Comparison of ENCODE assay signal across 1 cellular context in the genomic region with DNA sequence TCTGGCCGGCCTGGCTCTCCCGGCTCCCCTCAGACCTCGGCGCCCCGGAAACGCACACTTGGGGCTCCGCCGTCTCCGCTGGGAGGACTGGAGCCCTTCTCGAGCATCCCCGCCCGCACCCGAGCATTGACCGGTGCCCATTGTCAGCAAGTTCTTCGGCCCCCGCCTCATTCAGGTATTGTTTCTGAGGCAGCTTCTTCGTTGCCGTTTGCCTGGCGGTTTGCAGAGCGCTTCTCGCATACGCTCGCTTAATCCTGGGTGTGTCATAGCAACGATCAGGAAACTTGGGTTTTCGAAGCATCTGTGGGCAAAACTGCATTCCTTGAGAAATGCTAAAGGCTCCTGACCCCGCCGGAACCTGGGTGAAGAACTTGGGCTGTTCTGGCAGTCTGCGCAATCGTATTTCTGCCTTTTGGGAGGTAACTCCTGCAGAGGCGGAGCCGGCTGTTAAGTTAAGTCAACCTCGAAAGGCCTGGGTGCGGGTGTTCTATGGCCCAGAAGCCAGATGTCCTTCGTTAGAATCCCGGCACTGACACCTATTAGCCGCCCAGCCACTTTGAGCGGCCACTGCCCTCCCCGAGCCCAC.
TF ChIP-seq lines count a peak whose summit lies in the region.

No MANE protein-coding gene starts in this region.

TF ChIP-seq in HepG2, 621 proteins besides CTCF, POLR2A, EP300 and RAD21 (continued from another document):
- TF ChIP-seq ZNF589 (CRISPR knock-in tag; conservative IDR thresholded peaks at IDR 0.05) (0 out of 2 replicates have a peak, but pooled peaks have one; percentile 21), SAP130 (CRISPR knock-in tag; IDR thresholded peaks at IDR 0.05; ENCODE audit: low read depth) (peak; percentile 56), SP5 (CRISPR knock-in tag; IDR thresholded peaks at IDR 0.05; ENCODE audit: borderline replicate concordance, low read depth) (no peak), SRSF4 (IDR thresholded peaks at IDR 0.05; ENCODE audit: low read depth, low read length, poor library complexity, severe bottlenecking) (no peak), NONO (IDR thresholded peaks at IDR 0.05) (no peak), NONO (CRISPR knock-in tag; conservative IDR thresholded peaks at IDR 0.05) (0 out of 2 replicates have a peak, but pooled peaks have one; percentile 12)
- TF ChIP-seq, protein P1, sequence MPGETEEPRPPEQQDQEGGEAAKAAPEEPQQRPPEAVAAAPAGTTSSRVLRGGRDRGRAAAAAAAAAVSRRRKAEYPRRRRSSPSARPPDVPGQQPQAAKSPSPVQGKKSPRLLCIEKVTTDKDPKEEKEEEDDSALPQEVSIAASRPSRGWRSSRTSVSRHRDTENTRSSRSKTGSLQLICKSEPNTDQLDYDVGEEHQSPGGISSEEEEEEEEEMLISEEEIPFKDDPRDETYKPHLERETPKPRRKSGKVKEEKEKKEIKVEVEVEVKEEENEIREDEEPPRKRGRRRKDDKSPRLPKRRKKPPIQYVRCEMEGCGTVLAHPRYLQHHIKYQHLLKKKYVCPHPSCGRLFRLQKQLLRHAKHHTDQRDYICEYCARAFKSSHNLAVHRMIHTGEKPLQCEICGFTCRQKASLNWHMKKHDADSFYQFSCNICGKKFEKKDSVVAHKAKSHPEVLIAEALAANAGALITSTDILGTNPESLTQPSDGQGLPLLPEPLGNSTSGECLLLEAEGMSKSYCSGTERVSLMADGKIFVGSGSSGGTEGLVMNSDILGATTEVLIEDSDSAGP (CRISPR knock-in tag; IDR thresholded peaks at IDR 0.05; ENCODE audit: borderline replicate concordance), result 0 out of 2 replicates have a peak, but pooled peaks have one; percentile 32
- TF ChIP-seq, protein P2, sequence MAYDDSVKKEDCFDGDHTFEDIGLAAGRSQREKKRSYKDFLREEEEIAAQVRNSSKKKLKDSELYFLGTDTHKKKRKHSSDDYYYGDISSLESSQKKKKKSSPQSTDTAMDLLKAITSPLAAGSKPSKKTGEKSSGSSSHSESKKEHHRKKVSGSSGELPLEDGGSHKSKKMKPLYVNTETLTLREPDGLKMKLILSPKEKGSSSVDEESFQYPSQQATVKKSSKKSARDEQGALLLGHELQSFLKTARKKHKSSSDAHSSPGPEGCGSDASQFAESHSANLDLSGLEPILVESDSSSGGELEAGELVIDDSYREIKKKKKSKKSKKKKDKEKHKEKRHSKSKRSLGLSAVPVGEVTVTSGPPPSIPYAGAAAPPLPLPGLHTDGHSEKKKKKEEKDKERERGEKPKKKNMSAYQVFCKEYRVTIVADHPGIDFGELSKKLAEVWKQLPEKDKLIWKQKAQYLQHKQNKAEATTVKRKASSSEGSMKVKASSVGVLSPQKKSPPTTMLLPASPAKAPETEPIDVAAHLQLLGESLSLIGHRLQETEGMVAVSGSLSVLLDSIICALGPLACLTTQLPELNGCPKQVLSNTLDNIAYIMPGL (CRISPR knock-in tag; IDR thresholded peaks at IDR 0.05; ENCODE audit: borderline replicate concordance in 1 of 2, low read depth in 1 of 2), result peak in 1 of 2 experiments; percentile 38; a peak in 1 of 4 replicates
- TF ChIP-seq, protein P3, sequence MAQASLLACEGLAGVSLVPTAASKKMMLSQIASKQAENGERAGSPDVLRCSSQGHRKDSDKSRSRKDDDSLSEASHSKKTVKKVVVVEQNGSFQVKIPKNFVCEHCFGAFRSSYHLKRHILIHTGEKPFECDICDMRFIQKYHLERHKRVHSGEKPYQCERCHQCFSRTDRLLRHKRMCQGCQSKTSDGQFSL (CRISPR knock-in tag; IDR thresholded peaks at IDR 0.05), result no peak
- TF ChIP-seq, protein P4, sequence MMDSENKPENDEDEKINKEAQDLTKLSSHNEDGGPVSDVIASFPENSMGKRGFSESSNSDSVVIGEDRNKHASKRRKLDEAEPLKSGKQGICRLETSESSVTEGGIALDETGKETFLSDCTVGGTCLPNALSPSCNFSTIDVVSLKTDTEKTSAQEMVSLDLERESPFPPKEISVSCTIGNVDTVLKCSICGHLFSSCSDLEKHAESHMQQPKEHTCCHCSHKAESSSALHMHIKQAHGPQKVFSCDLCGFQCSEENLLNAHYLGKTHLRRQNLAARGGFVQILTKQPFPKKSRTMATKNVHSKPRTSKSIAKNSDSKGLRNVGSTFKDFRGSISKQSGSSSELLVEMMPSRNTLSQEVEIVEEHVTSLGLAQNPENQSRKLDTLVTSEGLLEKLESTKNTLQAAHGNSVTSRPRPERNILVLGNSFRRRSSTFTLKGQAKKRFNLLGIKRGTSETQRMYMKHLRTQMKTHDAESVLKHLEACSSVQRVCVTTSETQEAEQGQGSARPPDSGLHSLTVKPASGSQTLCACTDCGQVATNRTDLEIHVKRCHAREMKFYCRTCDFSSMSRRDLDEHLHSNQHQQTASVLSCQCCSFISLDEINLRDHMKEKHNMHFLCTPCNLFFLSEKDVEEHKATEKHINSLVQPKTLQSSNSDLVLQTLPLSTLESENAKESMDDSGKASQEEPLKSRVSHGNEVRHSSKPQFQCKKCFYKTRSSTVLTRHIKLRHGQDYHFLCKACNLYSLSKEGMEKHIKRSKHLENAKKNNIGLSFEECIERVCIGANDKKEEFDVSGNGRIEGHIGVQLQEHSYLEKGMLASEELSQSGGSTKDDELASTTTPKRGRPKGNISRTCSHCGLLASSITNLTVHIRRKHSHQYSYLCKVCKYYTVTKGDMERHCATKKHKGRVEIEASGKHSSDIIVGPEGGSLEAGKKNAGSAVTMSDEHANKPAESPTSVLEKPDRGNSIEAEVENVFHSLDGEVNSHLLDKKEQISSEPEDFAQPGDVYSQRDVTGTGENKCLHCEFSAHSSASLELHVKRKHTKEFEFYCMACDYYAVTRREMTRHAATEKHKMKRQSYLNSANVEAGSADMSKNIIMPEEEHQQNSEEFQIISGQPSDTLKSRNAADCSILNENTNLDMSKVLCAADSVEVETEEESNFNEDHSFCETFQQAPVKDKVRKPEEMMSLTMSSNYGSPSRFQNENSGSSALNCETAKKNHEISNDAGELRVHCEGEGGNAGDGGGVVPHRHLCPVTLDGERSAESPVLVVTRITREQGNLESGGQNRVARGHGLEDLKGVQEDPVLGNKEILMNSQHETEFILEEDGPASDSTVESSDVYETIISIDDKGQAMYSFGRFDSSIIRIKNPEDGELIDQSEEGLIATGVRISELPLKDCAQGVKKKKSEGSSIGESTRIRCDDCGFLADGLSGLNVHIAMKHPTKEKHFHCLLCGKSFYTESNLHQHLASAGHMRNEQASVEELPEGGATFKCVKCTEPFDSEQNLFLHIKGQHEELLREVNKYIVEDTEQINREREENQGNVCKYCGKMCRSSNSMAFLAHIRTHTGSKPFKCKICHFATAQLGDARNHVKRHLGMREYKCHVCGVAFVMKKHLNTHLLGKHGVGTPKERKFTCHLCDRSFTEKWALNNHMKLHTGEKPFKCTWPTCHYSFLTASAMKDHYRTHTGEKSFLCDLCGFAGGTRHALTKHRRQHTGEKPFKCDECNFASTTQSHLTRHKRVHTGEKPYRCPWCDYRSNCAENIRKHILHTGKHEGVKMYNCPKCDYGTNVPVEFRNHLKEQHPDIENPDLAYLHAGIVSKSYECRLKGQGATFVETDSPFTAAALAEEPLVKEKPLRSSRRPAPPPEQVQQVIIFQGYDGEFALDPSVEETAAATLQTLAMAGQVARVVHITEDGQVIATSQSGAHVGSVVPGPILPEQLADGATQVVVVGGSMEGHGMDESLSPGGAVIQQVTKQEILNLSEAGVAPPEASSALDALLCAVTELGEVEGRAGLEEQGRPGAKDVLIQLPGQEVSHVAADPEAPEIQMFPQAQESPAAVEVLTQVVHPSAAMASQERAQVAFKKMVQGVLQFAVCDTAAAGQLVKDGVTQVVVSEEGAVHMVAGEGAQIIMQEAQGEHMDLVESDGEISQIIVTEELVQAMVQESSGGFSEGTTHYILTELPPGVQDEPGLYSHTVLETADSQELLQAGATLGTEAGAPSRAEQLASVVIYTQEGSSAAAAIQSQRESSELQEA (CRISPR knock-in tag; IDR thresholded peaks at IDR 0.05; ENCODE audit: not compliant biosample characterization), result peak; percentile 8
- TF ChIP-seq, protein P5, sequence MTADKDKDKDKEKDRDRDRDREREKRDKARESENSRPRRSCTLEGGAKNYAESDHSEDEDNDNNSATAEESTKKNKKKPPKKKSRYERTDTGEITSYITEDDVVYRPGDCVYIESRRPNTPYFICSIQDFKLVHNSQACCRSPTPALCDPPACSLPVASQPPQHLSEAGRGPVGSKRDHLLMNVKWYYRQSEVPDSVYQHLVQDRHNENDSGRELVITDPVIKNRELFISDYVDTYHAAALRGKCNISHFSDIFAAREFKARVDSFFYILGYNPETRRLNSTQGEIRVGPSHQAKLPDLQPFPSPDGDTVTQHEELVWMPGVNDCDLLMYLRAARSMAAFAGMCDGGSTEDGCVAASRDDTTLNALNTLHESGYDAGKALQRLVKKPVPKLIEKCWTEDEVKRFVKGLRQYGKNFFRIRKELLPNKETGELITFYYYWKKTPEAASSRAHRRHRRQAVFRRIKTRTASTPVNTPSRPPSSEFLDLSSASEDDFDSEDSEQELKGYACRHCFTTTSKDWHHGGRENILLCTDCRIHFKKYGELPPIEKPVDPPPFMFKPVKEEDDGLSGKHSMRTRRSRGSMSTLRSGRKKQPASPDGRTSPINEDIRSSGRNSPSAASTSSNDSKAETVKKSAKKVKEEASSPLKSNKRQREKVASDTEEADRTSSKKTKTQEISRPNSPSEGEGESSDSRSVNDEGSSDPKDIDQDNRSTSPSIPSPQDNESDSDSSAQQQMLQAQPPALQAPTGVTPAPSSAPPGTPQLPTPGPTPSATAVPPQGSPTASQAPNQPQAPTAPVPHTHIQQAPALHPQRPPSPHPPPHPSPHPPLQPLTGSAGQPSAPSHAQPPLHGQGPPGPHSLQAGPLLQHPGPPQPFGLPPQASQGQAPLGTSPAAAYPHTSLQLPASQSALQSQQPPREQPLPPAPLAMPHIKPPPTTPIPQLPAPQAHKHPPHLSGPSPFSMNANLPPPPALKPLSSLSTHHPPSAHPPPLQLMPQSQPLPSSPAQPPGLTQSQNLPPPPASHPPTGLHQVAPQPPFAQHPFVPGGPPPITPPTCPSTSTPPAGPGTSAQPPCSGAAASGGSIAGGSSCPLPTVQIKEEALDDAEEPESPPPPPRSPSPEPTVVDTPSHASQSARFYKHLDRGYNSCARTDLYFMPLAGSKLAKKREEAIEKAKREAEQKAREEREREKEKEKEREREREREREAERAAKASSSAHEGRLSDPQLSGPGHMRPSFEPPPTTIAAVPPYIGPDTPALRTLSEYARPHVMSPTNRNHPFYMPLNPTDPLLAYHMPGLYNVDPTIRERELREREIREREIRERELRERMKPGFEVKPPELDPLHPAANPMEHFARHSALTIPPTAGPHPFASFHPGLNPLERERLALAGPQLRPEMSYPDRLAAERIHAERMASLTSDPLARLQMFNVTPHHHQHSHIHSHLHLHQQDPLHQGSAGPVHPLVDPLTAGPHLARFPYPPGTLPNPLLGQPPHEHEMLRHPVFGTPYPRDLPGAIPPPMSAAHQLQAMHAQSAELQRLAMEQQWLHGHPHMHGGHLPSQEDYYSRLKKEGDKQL (CRISPR knock-in tag; IDR thresholded peaks at IDR 0.05; ENCODE audit: low read depth), result no peak
- TF ChIP-seq, protein P6, sequence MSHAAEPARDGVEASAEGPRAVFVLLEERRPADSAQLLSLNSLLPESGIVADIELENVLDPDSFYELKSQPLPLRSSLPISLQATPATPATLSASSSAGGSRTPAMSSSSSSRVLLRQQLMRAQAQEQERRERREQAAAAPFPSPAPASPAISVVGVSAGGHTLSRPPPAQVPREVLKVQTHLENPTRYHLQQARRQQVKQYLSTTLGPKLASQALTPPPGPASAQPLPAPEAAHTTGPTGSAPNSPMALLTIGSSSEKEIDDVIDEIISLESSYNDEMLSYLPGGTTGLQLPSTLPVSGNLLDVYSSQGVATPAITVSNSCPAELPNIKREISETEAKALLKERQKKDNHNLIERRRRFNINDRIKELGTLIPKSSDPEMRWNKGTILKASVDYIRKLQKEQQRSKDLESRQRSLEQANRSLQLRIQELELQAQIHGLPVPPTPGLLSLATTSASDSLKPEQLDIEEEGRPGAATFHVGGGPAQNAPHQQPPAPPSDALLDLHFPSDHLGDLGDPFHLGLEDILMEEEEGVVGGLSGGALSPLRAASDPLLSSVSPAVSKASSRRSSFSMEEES (CRISPR knock-in tag; IDR thresholded peaks at IDR 0.05), result no peak
TF ChIP-seq in HepG2: peak in this region for 23.
